1 cellular context compared by ENCODE assay signal in genomic region chr15:53836618-53837017, GRCh38.
TF ChIP-seq lines count a peak whose summit lies in the region.

No MANE protein-coding gene starts in this region.

TF ChIP-seq in GM23338, 12 proteins besides CTCF, POLR2A, EP300 and RAD21 (continued from another document):
- TF ChIP-seq, protein P1, sequence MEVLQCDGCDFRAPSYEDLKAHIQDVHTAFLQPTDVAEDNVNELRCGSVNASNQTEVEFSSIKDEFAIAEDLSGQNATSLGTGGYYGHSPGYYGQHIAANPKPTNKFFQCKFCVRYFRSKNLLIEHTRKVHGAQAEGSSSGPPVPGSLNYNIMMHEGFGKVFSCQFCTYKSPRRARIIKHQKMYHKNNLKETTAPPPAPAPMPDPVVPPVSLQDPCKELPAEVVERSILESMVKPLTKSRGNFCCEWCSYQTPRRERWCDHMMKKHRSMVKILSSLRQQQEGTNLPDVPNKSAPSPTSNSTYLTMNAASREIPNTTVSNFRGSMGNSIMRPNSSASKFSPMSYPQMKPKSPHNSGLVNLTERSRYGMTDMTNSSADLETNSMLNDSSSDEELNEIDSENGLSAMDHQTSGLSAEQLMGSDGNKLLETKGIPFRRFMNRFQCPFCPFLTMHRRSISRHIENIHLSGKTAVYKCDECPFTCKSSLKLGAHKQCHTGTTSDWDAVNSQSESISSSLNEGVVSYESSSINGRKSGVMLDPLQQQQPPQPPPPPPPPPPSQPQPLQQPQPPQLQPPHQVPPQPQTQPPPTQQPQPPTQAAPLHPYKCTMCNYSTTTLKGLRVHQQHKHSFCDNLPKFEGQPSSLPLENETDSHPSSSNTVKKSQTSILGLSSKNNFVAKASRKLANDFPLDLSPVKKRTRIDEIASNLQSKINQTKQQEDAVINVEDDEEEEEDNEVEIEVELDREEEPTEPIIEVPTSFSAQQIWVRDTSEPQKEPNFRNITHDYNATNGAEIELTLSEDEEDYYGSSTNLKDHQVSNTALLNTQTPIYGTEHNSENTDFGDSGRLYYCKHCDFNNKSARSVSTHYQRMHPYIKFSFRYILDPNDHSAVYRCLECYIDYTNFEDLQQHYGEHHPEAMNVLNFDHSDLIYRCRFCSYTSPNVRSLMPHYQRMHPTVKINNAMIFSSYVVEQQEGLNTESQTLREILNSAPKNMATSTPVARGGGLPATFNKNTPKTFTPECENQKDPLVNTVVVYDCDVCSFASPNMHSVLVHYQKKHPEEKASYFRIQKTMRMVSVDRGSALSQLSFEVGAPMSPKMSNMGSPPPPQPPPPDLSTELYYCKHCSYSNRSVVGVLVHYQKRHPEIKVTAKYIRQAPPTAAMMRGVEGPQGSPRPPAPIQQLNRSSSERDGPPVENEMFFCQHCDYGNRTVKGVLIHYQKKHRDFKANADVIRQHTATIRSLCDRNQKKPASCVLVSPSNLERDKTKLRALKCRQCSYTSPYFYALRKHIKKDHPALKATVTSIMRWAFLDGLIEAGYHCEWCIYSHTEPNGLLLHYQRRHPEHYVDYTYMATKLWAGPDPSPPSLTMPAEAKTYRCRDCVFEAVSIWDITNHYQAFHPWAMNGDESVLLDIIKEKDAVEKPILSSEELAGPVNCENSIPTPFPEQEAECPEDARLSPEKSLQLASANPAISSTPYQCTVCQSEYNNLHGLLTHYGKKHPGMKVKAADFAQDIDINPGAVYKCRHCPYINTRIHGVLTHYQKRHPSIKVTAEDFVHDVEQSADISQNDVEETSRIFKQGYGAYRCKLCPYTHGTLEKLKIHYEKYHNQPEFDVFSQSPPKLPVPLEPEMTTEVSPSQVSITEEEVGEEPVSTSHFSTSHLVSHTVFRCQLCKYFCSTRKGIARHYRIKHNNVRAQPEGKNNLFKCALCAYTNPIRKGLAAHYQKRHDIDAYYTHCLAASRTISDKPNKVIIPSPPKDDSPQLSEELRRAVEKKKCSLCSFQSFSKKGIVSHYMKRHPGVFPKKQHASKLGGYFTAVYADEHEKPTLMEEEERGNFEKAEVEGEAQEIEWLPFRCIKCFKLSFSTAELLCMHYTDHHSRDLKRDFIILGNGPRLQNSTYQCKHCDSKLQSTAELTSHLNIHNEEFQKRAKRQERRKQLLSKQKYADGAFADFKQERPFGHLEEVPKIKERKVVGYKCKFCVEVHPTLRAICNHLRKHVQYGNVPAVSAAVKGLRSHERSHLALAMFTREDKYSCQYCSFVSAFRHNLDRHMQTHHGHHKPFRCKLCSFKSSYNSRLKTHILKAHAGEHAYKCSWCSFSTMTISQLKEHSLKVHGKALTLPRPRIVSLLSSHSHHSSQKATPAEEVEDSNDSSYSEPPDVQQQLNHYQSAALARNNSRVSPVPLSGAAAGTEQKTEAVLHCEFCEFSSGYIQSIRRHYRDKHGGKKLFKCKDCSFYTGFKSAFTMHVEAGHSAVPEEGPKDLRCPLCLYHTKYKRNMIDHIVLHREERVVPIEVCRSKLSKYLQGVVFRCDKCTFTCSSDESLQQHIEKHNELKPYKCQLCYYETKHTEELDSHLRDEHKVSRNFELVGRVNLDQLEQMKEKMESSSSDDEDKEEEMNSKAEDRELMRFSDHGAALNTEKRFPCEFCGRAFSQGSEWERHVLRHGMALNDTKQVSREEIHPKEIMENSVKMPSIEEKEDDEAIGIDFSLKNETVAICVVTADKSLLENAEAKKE (CRISPR knock-in tag; IDR thresholded peaks at IDR 0.05): no peak
